13 cellular contexts compared by ENCODE assay signal in the genomic region with DNA sequence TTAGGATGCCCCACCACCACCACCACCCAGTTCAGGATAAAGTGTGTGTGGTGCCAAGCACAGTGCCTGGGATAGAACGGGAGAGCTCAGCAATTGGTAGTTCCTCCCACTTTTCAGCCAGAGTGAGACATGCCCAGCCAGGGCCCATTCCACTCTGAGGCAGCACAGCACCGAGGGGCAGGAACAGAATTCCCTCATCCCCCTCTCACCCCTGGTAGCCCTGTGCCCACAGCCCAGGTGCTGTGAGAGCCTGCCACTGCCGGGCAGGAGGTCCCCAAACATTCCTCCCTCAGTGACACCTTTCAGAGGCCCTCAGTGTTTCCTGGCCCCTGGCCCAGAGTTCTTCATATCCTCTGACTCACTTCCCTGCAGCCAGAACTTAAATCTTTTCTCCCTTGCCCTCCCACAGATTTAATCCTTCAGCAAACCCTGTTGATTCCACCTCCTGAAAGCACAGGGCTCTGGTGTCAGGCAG. TPM values are rescaled to one million over a fixed set of nuclear protein-coding genes. Genes with fewer than 3 reads are reported as not detected.
DNase-seq lines count a peak whose midpoint lies in the region; ATAC-seq and TF ChIP-seq lines count a peak whose summit lies in the region.
"Had no signal": no experiment of that assay in that cellular context is flagged by ENCODE, and none has a peak within 500 bp of the region (broad histone marks: within the 10 kb centered on the region; RNA-seq: fewer than 3 reads in every experiment).

No MANE protein-coding gene starts in this region.

- no peak overlapping the region for H3K9ac ChIP-seq in SK-N-SH
- H3K9ac ChIP-seq: BLaER1 had no signal

- POLR2A ChIA-PET in SK-N-SH (lab: Yijun Ruan, JAX) = no interaction called here

- TF ChIP-seq CTCF in left ventricle myocardium inferior (IDR thresholded peaks at IDR 0.05; ENCODE audit: borderline replicate concordance) (no peak), SK-N-SH (IDR thresholded peaks at IDR 0.05) (no peak), foreskin fibroblast (IDR thresholded peaks at IDR 0.05; ENCODE audit: low read depth, low read length) (no peak)

- ATAC-seq in right cardiac atrium (peak in 1 of 2 donors; percentile 65), HG02981 (IDR thresholded peaks at IDR 0.05; ENCODE audit: unreplicated experiment) (no peak), GM21381 (IDR thresholded peaks at IDR 0.05; ENCODE audit: unreplicated experiment) (no peak)
- ATAC-seq: activated CD8-positive, alpha-beta T cell treated with anti-CD3 and anti-CD28 coated beads, Interleukin-2, amount 10 ng/mL, durations not matched to agents 7 days and 5 days had no signal

- no peak for TF ChIP-seq RAD21 in SK-N-SH (IDR thresholded peaks at IDR 0.05; ENCODE audit: low read length)

- H3K9me3 ChIP-seq in right cardiac atrium (ENCODE audit: control insufficient read depth, low read length) (no peaks in the 10 kb centered on the region), left ventricle myocardium inferior (replicated peaks) (no peaks in the 10 kb centered on the region), SK-N-SH (no peaks in the 10 kb centered on the region)
- H3K9me3 ChIP-seq: BLaER1, upper lobe of left lung had no signal

- TF ChIP-seq EP300 in SK-N-SH (IDR thresholded peaks at IDR 0.05; ENCODE audit: borderline replicate concordance in 1 of 2, low read depth in 1 of 2, low read length in 1 of 2) = peak in 1 of 2 experiments; percentile 77; a peak in 2 of 4 replicates

- peak overlapping the region; percentile 58 for H3K4me2 ChIP-seq in SK-N-SH
- H3K4me2 ChIP-seq: BLaER1 had no signal

- no peak overlapping the region for H3K27ac ChIP-seq in right cardiac atrium (ENCODE audit: low read length)
- no peak overlapping the region for H3K27ac ChIP-seq in left ventricle myocardium inferior (replicated peaks)
- peak overlapping the region in 1 of 2 experiments; percentile 40; a peak in 2 of 4 replicates for H3K27ac ChIP-seq in SK-N-SH (ENCODE audit: low read depth in 2 of 2, low read length in 1 of 2)
- H3K27ac ChIP-seq: BLaER1, cardiac muscle cell, upper lobe of left lung had no signal

- H3K27me3 ChIP-seq in right cardiac atrium (ENCODE audit: control insufficient read depth, insufficient read depth) (no peaks in the 10 kb centered on the region), left ventricle myocardium inferior (ENCODE audit: low read depth) (no peaks in the 10 kb centered on the region), SK-N-SH (ENCODE audit: insufficient read depth) (peaks cover 24% of the 10 kb centered on the region)
- H3K27me3 ChIP-seq: cardiac muscle cell, upper lobe of left lung had no signal

- DNase-seq in right cardiac atrium = peak in 2 of 3 donors; percentile 35 to 40
- no peak for DNase-seq in left ventricle myocardium inferior
- no peak for DNase-seq in SK-N-SH
- DNase-seq in foreskin fibroblast = peak; percentile 73 to 85
- no peak for DNase-seq in NCI-H1694 (lab: John Stamatoyannopoulos, UW)
- DNase-seq in NCI-H748 (lab: John Stamatoyannopoulos, UW; ENCODE audit: unreplicated experiment) = no peak

- no peaks in the 10 kb centered on the region for H3K79me2 ChIP-seq in SK-N-SH (ENCODE audit: insufficient read depth)

- H4K20me1 ChIP-seq in SK-N-SH (ENCODE audit: insufficient read depth) = no peaks in the 10 kb centered on the region
- H4K20me1 ChIP-seq: BLaER1 had no signal

- H2AFZ ChIP-seq in SK-N-SH (ENCODE audit: low read depth) = no peak overlapping the region; the same call in 1 of the 2 replicates

- no peak overlapping the region for H3K4me3 ChIP-seq in right cardiac atrium (ENCODE audit: low read length)
- H3K4me3 ChIP-seq in left ventricle myocardium inferior = no peak overlapping the region
- H3K4me3 ChIP-seq in SK-N-SH (ENCODE audit: low read depth in 2 of 2, low read length in 1 of 2) = no peak overlapping the region
- no peak overlapping the region for H3K4me3 ChIP-seq in foreskin fibroblast (ENCODE audit: low read depth in 1 of 2, low read length in 2 of 2)
- H3K4me3 ChIP-seq: BLaER1, cardiac muscle cell, upper lobe of left lung had no signal

- no peaks in the 10 kb centered on the region for H3F3A ChIP-seq in SK-N-SH (replicated peaks; ENCODE audit: insufficient read depth)

- no peaks in the 10 kb centered on the region for H3K9me2 ChIP-seq in SK-N-SH

- H3K36me3 ChIP-seq in left ventricle myocardium inferior (no peaks in the 10 kb centered on the region), SK-N-SH (replicated peaks in 1 of 2; ENCODE audit: control insufficient read depth in 1 of 2, insufficient read depth in 2 of 2, low read length in 1 of 2) (no peaks in the 10 kb centered on the region)
- H3K36me3 ChIP-seq: BLaER1, cardiac muscle cell, upper lobe of left lung had no signal

- 41% methylated on average over 3 of the region's 3 CpGs for WGBS in right cardiac atrium
- WGBS in SK-N-SH (ENCODE audit: low lambda C conversion rate) = 15% methylated on average over 3 of the region's 3 CpGs

- peaks cover 3% of the 10 kb centered on the region for H3K4me1 ChIP-seq in right cardiac atrium (ENCODE audit: control insufficient read depth, insufficient read depth, low read length)
- no peaks in the 10 kb centered on the region for H3K4me1 ChIP-seq in left ventricle myocardium inferior
- peaks cover 0 to 13% of the 10 kb centered on the region in 2 experiments; a peak in 3 of 4 replicates for H3K4me1 ChIP-seq in SK-N-SH (ENCODE audit: control insufficient read depth in 1 of 2, insufficient read depth in 2 of 2, low read depth in 1 of 2, low read length in 1 of 2)
- H3K4me1 ChIP-seq: BLaER1, upper lobe of left lung had no signal

- CTCF ChIA-PET in SK-N-SH (lab: Yijun Ruan, JAX) = interaction anchor here (0.7 to 5.0 kb wide), 29 partner anchors 9 to 1000 kb away, joined by 3 to 35 read pairs (median 4); a partner anchor contains a TSS

- intact Hi-C loops in right cardiac atrium (cut with DNase I) = loop anchor here in 1 of 4 donors (5.0 kb wide), 1 partner anchor 57 kb away; no protein-coding TSS in a partner anchor
- intact Hi-C loops in left ventricle myocardium inferior (cut with micrococcal nuclease) = loop anchor here (10.0 kb wide), 1 partner anchor 60 kb away; no protein-coding TSS in a partner anchor

TF ChIP-seq in SK-N-SH, 30 proteins besides CTCF, POLR2A, EP300 and RAD21 (continues in another document):
- TF ChIP-seq POLR2AphosphoS5 (IDR thresholded peaks at IDR 0.05; ENCODE audit: low read depth, low read length) = no peak
- TF ChIP-seq FOXJ3 (CRISPR knock-in tag; IDR thresholded peaks at IDR 0.05) = no peak
- TF ChIP-seq, protein P1, sequence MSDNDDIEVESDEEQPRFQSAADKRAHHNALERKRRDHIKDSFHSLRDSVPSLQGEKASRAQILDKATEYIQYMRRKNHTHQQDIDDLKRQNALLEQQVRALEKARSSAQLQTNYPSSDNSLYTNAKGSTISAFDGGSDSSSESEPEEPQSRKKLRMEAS (IDR thresholded peaks at IDR 0.05; ENCODE audit: low read depth) = no peak
- TF ChIP-seq, protein P2, sequence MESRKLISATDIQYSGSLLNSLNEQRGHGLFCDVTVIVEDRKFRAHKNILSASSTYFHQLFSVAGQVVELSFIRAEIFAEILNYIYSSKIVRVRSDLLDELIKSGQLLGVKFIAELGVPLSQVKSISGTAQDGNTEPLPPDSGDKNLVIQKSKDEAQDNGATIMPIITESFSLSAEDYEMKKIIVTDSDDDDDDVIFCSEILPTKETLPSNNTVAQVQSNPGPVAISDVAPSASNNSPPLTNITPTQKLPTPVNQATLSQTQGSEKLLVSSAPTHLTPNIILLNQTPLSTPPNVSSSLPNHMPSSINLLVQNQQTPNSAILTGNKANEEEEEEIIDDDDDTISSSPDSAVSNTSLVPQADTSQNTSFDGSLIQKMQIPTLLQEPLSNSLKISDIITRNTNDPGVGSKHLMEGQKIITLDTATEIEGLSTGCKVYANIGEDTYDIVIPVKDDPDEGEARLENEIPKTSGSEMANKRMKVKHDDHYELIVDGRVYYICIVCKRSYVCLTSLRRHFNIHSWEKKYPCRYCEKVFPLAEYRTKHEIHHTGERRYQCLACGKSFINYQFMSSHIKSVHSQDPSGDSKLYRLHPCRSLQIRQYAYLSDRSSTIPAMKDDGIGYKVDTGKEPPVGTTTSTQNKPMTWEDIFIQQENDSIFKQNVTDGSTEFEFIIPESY (IDR thresholded peaks at IDR 0.05; ENCODE audit: borderline replicate concordance, low read depth) = no peak
- TF ChIP-seq TEAD4 (IDR thresholded peaks at IDR 0.05; ENCODE audit: borderline replicate concordance, insufficient read depth) = peak; percentile 54
- peak; percentile 77 for TF ChIP-seq NFIC (IDR thresholded peaks at IDR 0.05; ENCODE audit: borderline replicate concordance)
- no peak for TF ChIP-seq GABPA (IDR thresholded peaks at IDR 0.05; ENCODE audit: low read depth)
- TF ChIP-seq, protein P3, sequence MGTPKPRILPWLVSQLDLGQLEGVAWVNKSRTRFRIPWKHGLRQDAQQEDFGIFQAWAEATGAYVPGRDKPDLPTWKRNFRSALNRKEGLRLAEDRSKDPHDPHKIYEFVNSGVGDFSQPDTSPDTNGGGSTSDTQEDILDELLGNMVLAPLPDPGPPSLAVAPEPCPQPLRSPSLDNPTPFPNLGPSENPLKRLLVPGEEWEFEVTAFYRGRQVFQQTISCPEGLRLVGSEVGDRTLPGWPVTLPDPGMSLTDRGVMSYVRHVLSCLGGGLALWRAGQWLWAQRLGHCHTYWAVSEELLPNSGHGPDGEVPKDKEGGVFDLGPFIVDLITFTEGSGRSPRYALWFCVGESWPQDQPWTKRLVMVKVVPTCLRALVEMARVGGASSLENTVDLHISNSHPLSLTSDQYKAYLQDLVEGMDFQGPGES (IDR thresholded peaks at IDR 0.05; ENCODE audit: low read depth, low read length) = no peak
- no peak for TF ChIP-seq ELF1 (IDR thresholded peaks at IDR 0.05)
- TF ChIP-seq MXI1 (IDR thresholded peaks at IDR 0.05; ENCODE audit: low read depth, low read length) = no peak

RNA-seq across cellular contexts. Expression of a gene that starts 8.1 kb away (rescaled TPM):
- total RNA-seq in right cardiac atrium = not detected
- not detected for polyA plus RNA-seq in right cardiac atrium
- not detected for total RNA-seq in left ventricle myocardium inferior
- polyA plus RNA-seq in SK-N-SH (2012; rRNA removed) = 0.08 TPM in 1 of 2 replicates, not detected in the other
- 0.05 TPM in 1 of 2 replicates, not detected in the other for polyA plus RNA-seq in SK-N-SH (2012; cell fraction: cytosol; rRNA removed)
- polyA plus RNA-seq in SK-N-SH (2012; cell fraction: nucleus; rRNA removed) = 0.32 and 0.48 TPM in 2 replicates
- total RNA-seq: activated CD8-positive, alpha-beta T cell treated with anti-CD3 and anti-CD28 coated beads, Interleukin-2, amount 10 ng/mL, durations not matched to agents 7 days and 5 days; cardiac muscle cell; natural killer cell treated with Interleukin-12 subunit alpha and Interleukin-12 subunit beta and Interleukin-15 and Interleukin-18, amount 100 ng/mL, for 72 hours; upper lobe of left lung had no signal

RNA-seq across cellular contexts. Expression of a gene that starts 25.2 kb away (rescaled TPM):
- total RNA-seq in right cardiac atrium = not detected
- polyA plus RNA-seq in right cardiac atrium = 0.05 TPM
- total RNA-seq in left ventricle myocardium inferior = not detected
- polyA plus RNA-seq in SK-N-SH (2012; rRNA removed) = 0.36 TPM in 2 replicates
- polyA plus RNA-seq in SK-N-SH (2012; cell fraction: cytosol; rRNA removed) = 0.21 and 0.38 TPM in 2 replicates
- polyA plus RNA-seq in SK-N-SH (2012; cell fraction: nucleus; rRNA removed) = 0.07 and 0.10 TPM in 2 replicates
- total RNA-seq: activated CD8-positive, alpha-beta T cell treated with anti-CD3 and anti-CD28 coated beads, Interleukin-2, amount 10 ng/mL, durations not matched to agents 7 days and 5 days; natural killer cell treated with Interleukin-12 subunit alpha and Interleukin-12 subunit beta and Interleukin-15 and Interleukin-18, amount 100 ng/mL, for 72 hours had no signal

Comparison
In these comparisons a context has a peak if more than half of its experiments do, and no peak if none do; other contexts are left out.
1. DNase-seq: peak in right cardiac atrium (2 of 3) and foreskin fibroblast (2 of 2); none in left ventricle myocardium inferior (single experiment), SK-N-SH (single experiment), NCI-H1694 (single experiment) and NCI-H748 (single experiment).